ENCODE assay signal across 14 cellular contexts in genomic region chr3:115975796-115976195, GRCh38.
DNase-seq lines count a peak whose midpoint lies in the region; ATAC-seq, FAIRE-seq and TF ChIP-seq lines count a peak whose summit lies in the region.
"Had no signal": no experiment of that assay in that cellular context is flagged by ENCODE, and none has a peak within 500 bp of the region (broad histone marks: within the 10 kb centered on the region; RNA-seq: fewer than 3 reads in every experiment).

No MANE protein-coding gene starts in this region.

- H3K27ac Mint-ChIP-seq in Calu3 (ENCODE audit: unreplicated experiment) = peak overlapping the region; percentile 29
- H3K27ac Mint-ChIP-seq in neural progenitor cell = no peak overlapping the region
- H3K27ac Mint-ChIP-seq: CD14-positive monocyte had no signal

- RAD21 ChIA-PET in GM12878 (lab: Charles Lee; ENCODE audit: unreplicated experiment) = interaction anchor here (0.7 to 1.2 kb wide), 2 partner anchors 9 to 15 kb away, joined by 3 to 4 read pairs; no protein-coding TSS in a partner anchor

- no peak for FAIRE-seq in GM12878 (lab: Jason Lieb, UNC)
- FAIRE-seq: GM12891 had no signal

- H4K20me1 ChIP-seq in GM12878 (ENCODE audit: control insufficient read depth, insufficient read depth) = no peaks in the 10 kb centered on the region
- no peaks in the 10 kb centered on the region for H4K20me1 ChIP-seq in neural progenitor cell (ENCODE audit: low read depth)

- 18% methylated on average over 1 of the region's 1 CpG for WGBS in GM12878 (ENCODE audit: insufficient coverage, insufficient replicate concordance, low lambda C conversion rate, missing lambda C conversion rate)

- CTCF ChIA-PET in Calu3 (lab: Charles Lee) = no interaction called here
- CTCF ChIA-PET in GM12878 (lab: Yijun Ruan, JAX) = no interaction called here

- no peak overlapping the region for H3K4me3 Mint-ChIP-seq in Calu3 (ENCODE audit: low read depth, unreplicated experiment)
- no peak overlapping the region for H3K4me3 Mint-ChIP-seq in neural progenitor cell
- H3K4me3 Mint-ChIP-seq: CD14-positive monocyte, H9 had no signal

- TF ChIP-seq EP300 in GM12878 (IDR thresholded peaks at IDR 0.05; ENCODE audit: borderline replicate concordance in 1 of 2, control insufficient read depth in 1 of 2, low read depth in 2 of 2, low read length in 2 of 2) = no peak

- intact Hi-C loops in Calu3 (cut with micrococcal nuclease; ENCODE audit: unreplicated experiment) = loop anchor here (10.0 kb wide), 1 partner anchor 779 kb away; no protein-coding TSS in a partner anchor
- intact Hi-C loops in GM12878 (cut with micrococcal nuclease; ENCODE audit: unreplicated experiment) = no loop called here
- intact Hi-C loops in dorsolateral prefrontal cortex (cut with DNase I) = no loop called here

- H3K4me2 ChIP-seq in GM12878 (ENCODE audit: control insufficient read depth, insufficient read depth) (no peak overlapping the region), neural progenitor cell (peak overlapping the region; percentile 21)

- in situ Hi-C loops in GM12878 (cut with MboI) = no loop called here

- H3K27me3 Mint-ChIP-seq in Calu3 (ENCODE audit: unreplicated experiment) (no peaks in the 10 kb centered on the region), neural progenitor cell (ENCODE audit: insufficient read depth, low read depth) (peaks cover 2% of the 10 kb centered on the region)

- DNase-seq in Calu3 (no peak), GM12878 (ENCODE audit: low read depth, low spot score) (no peak), neural progenitor cell (ENCODE audit: low spot score) (no peak), SHP77 treated with DMSO at 0.1 percent for 48 hours (lab: John Stamatoyannopoulos, UW) (no peak), dorsolateral prefrontal cortex (no peak), NCI-H1436 treated with DMSO at 0.1 percent for 48 hours (lab: John Stamatoyannopoulos, UW) (no peak)
- DNase-seq: H9, MM.1S, NCI-H748 treated with DMSO at 0.1 percent for 48 hours had no signal

- H3K79me2 ChIP-seq in GM12878 (ENCODE audit: control insufficient read depth, insufficient read depth, low read length) = no peaks in the 10 kb centered on the region
- H3K79me2 ChIP-seq in neural progenitor cell (ENCODE audit: low read depth) = no peaks in the 10 kb centered on the region

- H3K36me3 Mint-ChIP-seq in Calu3 (ENCODE audit: insufficient read depth, unreplicated experiment) (no peaks in the 10 kb centered on the region), neural progenitor cell (no peaks in the 10 kb centered on the region)
- H3K36me3 Mint-ChIP-seq: CD14-positive monocyte had no signal

- POLR2A ChIA-PET in GM12878 (lab: Charles Lee) = no interaction called here

- H3K27ac ChIP-seq in GM12878 (ENCODE audit: control insufficient read depth, insufficient read depth) (no peak overlapping the region), neural progenitor cell (no peak overlapping the region), dorsolateral prefrontal cortex (no peak overlapping the region)

- H3K4me1 Mint-ChIP-seq in Calu3 (ENCODE audit: low read depth, unreplicated experiment) = peaks cover 21% of the 10 kb centered on the region
- H3K4me1 Mint-ChIP-seq in neural progenitor cell = peaks cover 19% of the 10 kb centered on the region
- H3K4me1 Mint-ChIP-seq: CD14-positive monocyte had no signal

- H3F3A ChIP-seq in neural progenitor cell (ENCODE audit: low read depth) = no peaks in the 10 kb centered on the region

- SMC1A ChIA-PET in GM12878 (lab: Charles Lee; ENCODE audit: uncharacterized antibody, unreplicated experiment) = interaction anchor here (0.7 to 1.8 kb wide), 4 partner anchors 9 to 43 kb away, joined by 3 to 4 read pairs (median 3); no protein-coding TSS in a partner anchor

- no TSS peak for BruUV-seq in Calu3 (replicated peaks; lab: Mats Ljungman, UMichigan)
- BruUV-seq in GM12878 (replicated peaks; lab: Mats Ljungman, UMichigan) = no TSS peak

- no peaks in the 10 kb centered on the region for H3K9me3 Mint-ChIP-seq in Calu3 (ENCODE audit: low read depth, unreplicated experiment)
- H3K9me3 Mint-ChIP-seq in neural progenitor cell = no peaks in the 10 kb centered on the region

- TF ChIP-seq CTCF in Calu3 (IDR thresholded peaks at IDR 0.05; ENCODE audit: unreplicated experiment) (no peak), GM12878 (IDR thresholded peaks at IDR 0.05 in 2 of 3, conservative IDR thresholded peaks at IDR 0.05 in 1 of 3; ENCODE audit: control insufficient read depth in 2 of 3, extremely low read depth in 1 of 3, insufficient read depth in 1 of 3, low read depth in 3 of 3, low read length in 3 of 3) (no peak), neural progenitor cell (IDR thresholded peaks at IDR 0.05) (no peak), dorsolateral prefrontal cortex (IDR thresholded peaks at IDR 0.05 in 54 of 56, conservative IDR thresholded peaks at IDR 0.05 in 2 of 56; ENCODE audit: low read depth in 1 of 56, partially characterized antibody in 56 of 56) (no peak)

- H2AFZ ChIP-seq in GM12878 (ENCODE audit: control insufficient read depth, low read depth, low read length) (no peak overlapping the region), neural progenitor cell (replicated peaks) (no peak overlapping the region)

- peak; percentile 8 for ATAC-seq in HG02884 (IDR thresholded peaks at IDR 0.05; ENCODE audit: unreplicated experiment)
- ATAC-seq in GM12878 = peak; percentile 30; the same call in 1 of the 3 replicates
- no peak for ATAC-seq in HG03097 (IDR thresholded peaks at IDR 0.05; ENCODE audit: low FRiP score, unreplicated experiment)
- ATAC-seq: Panc1 had no signal

- no peak for TF ChIP-seq POLR2A in GM12878 (IDR thresholded peaks at IDR 0.05; ENCODE audit: low read depth, low read length)

- H3K36me3 ChIP-seq in GM12878 (ENCODE audit: control insufficient read depth in 2 of 2, insufficient read depth in 2 of 2, low read length in 1 of 2) (no peaks in the 10 kb centered on the region), neural progenitor cell (no peaks in the 10 kb centered on the region)

- H3K9me3 ChIP-seq in GM12878 (replicated peaks; ENCODE audit: control insufficient read depth, insufficient read depth, low read length) (no peaks in the 10 kb centered on the region), neural progenitor cell (ENCODE audit: low read depth) (no peaks in the 10 kb centered on the region)

- TF ChIP-seq RAD21 in GM12878 (IDR thresholded peaks at IDR 0.05; ENCODE audit: insufficient read depth, low read depth, low read length) = no peak

- H3K4me1 ChIP-seq in GM12878 (ENCODE audit: control insufficient read depth, insufficient read depth, low read length) = no peaks in the 10 kb centered on the region
- H3K4me1 ChIP-seq in neural progenitor cell = peaks cover 11% of the 10 kb centered on the region

- no peak overlapping the region for H3K4me3 ChIP-seq in GM12878
- H3K4me3 ChIP-seq in neural progenitor cell = no peak overlapping the region
- H3K4me3 ChIP-seq in dorsolateral prefrontal cortex = no peak overlapping the region

- H3K27me3 ChIP-seq in GM12878 (replicated peaks in 1 of 2; ENCODE audit: control insufficient read depth in 2 of 2, insufficient read depth in 2 of 2, low read length in 1 of 2) (no peaks in the 10 kb centered on the region), neural progenitor cell (no peaks in the 10 kb centered on the region), dorsolateral prefrontal cortex (no peaks in the 10 kb centered on the region)

- H3K9ac ChIP-seq in GM12878 (ENCODE audit: control insufficient read depth, insufficient read depth, low read length) (no peak overlapping the region), neural progenitor cell (no peak overlapping the region)

TF ChIP-seq in GM12878, 131 proteins besides CTCF, POLR2A, EP300 and RAD21:
- peak in 1 of 2 experiments; percentile 3; a peak in 1 of 4 replicates for TF ChIP-seq IKZF2 (IDR thresholded peaks at IDR 0.05)
- TF ChIP-seq USF2 (IDR thresholded peaks at IDR 0.05; ENCODE audit: borderline replicate concordance, low read depth, low read length) = no peak
- no peak for TF ChIP-seq CBX5 (IDR thresholded peaks at IDR 0.05; ENCODE audit: low read depth)
